Comparison of ENCODE assay signal across 8 cellular contexts in genomic region chr17:7315570-7316243, GRCh38. TPM values are rescaled to one million over a fixed set of nuclear protein-coding genes. Genes with fewer than 3 reads are reported as not detected.
DNase-seq lines count a peak whose midpoint lies in the region; ATAC-seq, FAIRE-seq and TF ChIP-seq lines count a peak whose summit lies in the region.

No MANE protein-coding gene starts in this region.

- DNase-seq in AG04450 (ENCODE audit: low read depth, low spot score) (no peak), cardiac fibroblast (ENCODE audit: low read depth in 2 of 2) (no peak), NCI-H187 (lab: John Stamatoyannopoulos, UW) (no peak), NCI-H774 (lab: John Stamatoyannopoulos, UW) (no peak), GM12892 (ENCODE audit: insufficient read length) (no peak)

- no peak for FAIRE-seq in GM12892 (lab: Jason Lieb, UNC)

- TF ChIP-seq POLR2A in GM12892 (IDR thresholded peaks at IDR 0.05; ENCODE audit: low read depth, low read length) = no peak

- 53 to 93% methylated on average over 15 to 24 of the region's 30 CpGs for WGBS in mesodermal cell (ENCODE audit: insufficient coverage in 2 of 2), 2 experiments

- H3K36me3 ChIP-seq in HUES48 (ENCODE audit: control insufficient read depth, insufficient read depth, low read length) = peaks cover 73% of the 10 kb centered on the region
- peaks cover 73% of the 10 kb centered on the region for H3K36me3 ChIP-seq in mesodermal cell (ENCODE audit: control insufficient read depth, insufficient read depth, low read length)

- H3K27me3 ChIP-seq in AG04450 (ENCODE audit: control insufficient read depth, insufficient read depth, low read length) (no peaks in the 10 kb centered on the region), HUES48 (ENCODE audit: control insufficient read depth, insufficient read depth, low read length) (no peaks in the 10 kb centered on the region)

- 0 out of 2 replicates have a peak, but pooled peaks cover 4% of the 10 kb centered on the region for H3K4me1 ChIP-seq in HUES48 (ENCODE audit: control insufficient read depth, insufficient read depth, low read length)
- peaks cover 28% of the 10 kb centered on the region for H3K4me1 ChIP-seq in mesodermal cell (ENCODE audit: control insufficient read depth, insufficient read depth, low read length, poor library complexity, severe bottlenecking)

- H3K27ac ChIP-seq in AG04450 (ENCODE audit: low read depth, low read length) (peak overlapping the region; percentile 53), HUES48 (ENCODE audit: low read depth, low read length) (peak overlapping the region; percentile 93), mesodermal cell (ENCODE audit: low read depth, low read length, severe bottlenecking) (peak overlapping the region; percentile 67)

- CTCF ChIA-PET in AG04450 (lab: Charles Lee) = interaction anchor here (0.9 to 1.2 kb wide), 2 partner anchors 8 to 19 kb away, joined by 3 read pairs; no protein-coding TSS in a partner anchor

- POLR2A ChIA-PET in AG04450 (lab: Yijun Ruan, JAX) = interaction anchor here (3.6 kb wide), 1 partner anchor 14 kb away, joined by 17 read pairs; the partner anchor contains the start of gene NEURL4

- no peak for ATAC-seq in GM21423 (IDR thresholded peaks at IDR 0.05; ENCODE audit: unreplicated experiment)

- H3K9ac ChIP-seq in HUES48 (ENCODE audit: low read depth, low read length) = peak overlapping the region; percentile 66; the same call in 1 of the 2 replicates

- H3K9me3 ChIP-seq in AG04450 (ENCODE audit: control insufficient read depth, insufficient read depth, low read length) = peaks cover 2% of the 10 kb centered on the region; the same call in 1 of the 2 replicates
- no peaks in the 10 kb centered on the region for H3K9me3 ChIP-seq in HUES48 (ENCODE audit: control insufficient read depth, insufficient read depth, low read length)
- no peaks in the 10 kb centered on the region for H3K9me3 ChIP-seq in mesodermal cell (ENCODE audit: control insufficient read depth, low read length)

- H3K4me3 ChIP-seq in AG04450 (ENCODE audit: low read depth, low read length) (peak overlapping the region; percentile 86), HUES48 (ENCODE audit: low read depth, low read length) (peak overlapping the region; percentile 80), cardiac fibroblast (replicated peaks in 1 of 2; ENCODE audit: low read depth in 2 of 2, low read length in 2 of 2) (peak overlapping the region; percentile 91), mesodermal cell (ENCODE audit: extremely low read depth, insufficient read depth, low read length, poor library complexity, severe bottlenecking) (peak overlapping the region; percentile 64)

- no peak for TF ChIP-seq CTCF in AG04450 (IDR thresholded peaks at IDR 0.05; ENCODE audit: low read depth, low read length)
- no peak for TF ChIP-seq CTCF in cardiac fibroblast (IDR thresholded peaks at IDR 0.05; ENCODE audit: low read depth, low read length)

RNA-seq across cellular contexts. Expression of gene GPS2, which starts 0.5 kb away (rescaled TPM):
- 21.5 and 22.2 TPM in 2 replicates for polyA plus RNA-seq in AG04450 (2011; rRNA removed)
- 30.0 and 42.0 TPM in 2 replicates for polyA minus RNA-seq in AG04450 (2011; rRNA and poly(A)+ RNA removed)
- 42.5 TPM for polyA plus RNA-seq in mesodermal cell (2013, experiment 1 of 2)
- polyA plus RNA-seq in mesodermal cell (2013, experiment 2 of 2) = 44.6 TPM
- polyA plus RNA-seq in GM12892 (2012; ENCODE audit: missing spikeins) = 32.7 TPM

RNA-seq across cellular contexts. Expression of gene EIF5A, which starts 8.3 kb away (rescaled TPM):
- 466 and 469 TPM in 2 replicates for polyA plus RNA-seq in AG04450 (2011; rRNA removed)
- polyA minus RNA-seq in AG04450 (2011; rRNA and poly(A)+ RNA removed) = 754 and 776 TPM in 2 replicates
- 680 TPM for polyA plus RNA-seq in mesodermal cell (2013, experiment 1 of 2)
- polyA plus RNA-seq in mesodermal cell (2013, experiment 2 of 2) = 593 TPM
- polyA plus RNA-seq in GM12892 (2012; ENCODE audit: missing spikeins) = 765 TPM

RNA-seq across cellular contexts. Expression of gene NEURL4, which starts 13.4 kb away (rescaled TPM):
- polyA plus RNA-seq in AG04450 (2011; rRNA removed) = 7.3 and 9.6 TPM in 2 replicates
- polyA minus RNA-seq in AG04450 (2011; rRNA and poly(A)+ RNA removed) = 18.4 and 25.8 TPM in 2 replicates
- 22.1 TPM for polyA plus RNA-seq in mesodermal cell (2013, experiment 1 of 2)
- 17.0 TPM for polyA plus RNA-seq in mesodermal cell (2013, experiment 2 of 2)
- polyA plus RNA-seq in GM12892 (2012; ENCODE audit: missing spikeins) = 15.9 TPM

RNA-seq across cellular contexts. Expression of gene ACAP1, which starts 20.6 kb away (rescaled TPM):
- 0.35 and 0.74 TPM in 2 replicates for polyA plus RNA-seq in AG04450 (2011; rRNA removed)
- polyA minus RNA-seq in AG04450 (2011; rRNA and poly(A)+ RNA removed) = 0.09 and 0.22 TPM in 2 replicates
- polyA plus RNA-seq in mesodermal cell (2013, experiment 1 of 2) = 5.0 TPM
- 1.9 TPM for polyA plus RNA-seq in mesodermal cell (2013, experiment 2 of 2)
- polyA plus RNA-seq in GM12892 (2012; ENCODE audit: missing spikeins) = 73.0 TPM

RNA-seq across cellular contexts. Expression of gene YBX2, which starts 21.3 kb away (rescaled TPM):
- polyA plus RNA-seq in AG04450 (2011; rRNA removed) = 0.02 TPM in 1 of 2 replicates, not detected in the other
- not detected in 2 replicates for polyA minus RNA-seq in AG04450 (2011; rRNA and poly(A)+ RNA removed)
- polyA plus RNA-seq in mesodermal cell (2013, experiment 1 of 2) = 2.2 TPM
- polyA plus RNA-seq in mesodermal cell (2013, experiment 2 of 2) = 2.4 TPM
- polyA plus RNA-seq in GM12892 (2012; ENCODE audit: missing spikeins) = not detected
